In genomic region chr2:232633413-232634318, GRCh38 we compare ENCODE assay signal across 8 cellular contexts. TPM values are rescaled to one million over a fixed set of nuclear protein-coding genes. Genes with fewer than 3 reads are reported as not detected.
DNase-seq lines count a peak whose midpoint lies in the region; ATAC-seq and TF ChIP-seq lines count a peak whose summit lies in the region.

EFHD1 (plus strand) TSS chr2:232633604; CDS start chr2:232633705, 101 bp downstream.

- peak within 1 kb of the TSS; percentile 50 for H3K4me3 Mint-ChIP-seq in endodermal cell

- H2AK5ac ChIP-seq in mesenchymal stem cell (ENCODE audit: low read length, severe bottlenecking): no peak within 1 kb of the TSS

- no peaks in the 10 kb centered on the region for H3K36me3 ChIP-seq in endodermal cell (ENCODE audit: control insufficient read depth, insufficient read depth, low read length)
- H3K36me3 ChIP-seq in mesenchymal stem cell (ENCODE audit: control insufficient read depth in 1 of 2, insufficient read depth in 2 of 2, low read depth in 1 of 2, low read length in 2 of 2): no peaks in the 10 kb centered on the region

- DNase-seq in GM10248 (ENCODE audit: extremely low spot score) (peak; percentile 55), NCI-H2227 treated with DMSO at 0.1 percent for 48 hours (lab: John Stamatoyannopoulos, UW) (peak; percentile 77), endodermal cell (peak; percentile 94), mesenchymal stem cell (peak; percentile 65)
- DNase-seq in activated CD8-positive, alpha-beta memory T cell treated with anti-CD3 and anti-CD28 coated beads, Interleukin-2, amount 50 U/mL, for 24 hours (ENCODE audit: extremely low read depth): peak; percentile 12
- DNase-seq in stimulated activated CD4-positive, alpha-beta T cell treated with anti-CD3 and anti-CD28 coated beads, TNF-alpha, amount 100 ng/mL, for 4 hours (ENCODE audit: low read depth in 3 of 3): peak; percentile 4 to 45 (median 14)

- no peak within 1 kb of the TSS for H2BK12ac ChIP-seq in mesenchymal stem cell (ENCODE audit: low read length in 2 of 2)

- peaks cover 63% of the 10 kb centered on the region for H3K27me3 ChIP-seq in endodermal cell (ENCODE audit: control insufficient read depth, insufficient read depth, low read length, poor library complexity, severe bottlenecking)
- peaks cover 52 to 53% of the 10 kb centered on the region in 2 experiments for H3K27me3 ChIP-seq in mesenchymal stem cell (ENCODE audit: control insufficient read depth in 1 of 2, insufficient read depth in 1 of 2, low read length in 2 of 2)

- H4K8ac ChIP-seq in mesenchymal stem cell (ENCODE audit: low read length): no peak within 1 kb of the TSS

- H3K27ac Mint-ChIP-seq in endodermal cell: no peak within 1 kb of the TSS

- peak within 1 kb of the TSS; percentile 48 for H2BK15ac ChIP-seq in mesenchymal stem cell (ENCODE audit: low read depth, poor library complexity, severe bottlenecking)

- TF ChIP-seq CTCF in GM10248 (IDR thresholded peaks at IDR 0.05; ENCODE audit: control extremely low read depth, extremely low read depth, low read depth, missing control alignments) (no peak), endodermal cell (conservative IDR thresholded peaks at IDR 0.05) (no peak)

- H3K4me1 ChIP-seq in endodermal cell (ENCODE audit: control insufficient read depth, insufficient read depth, low read length): no peaks in the 10 kb centered on the region
- H3K4me1 ChIP-seq in mesenchymal stem cell (ENCODE audit: control insufficient read depth, insufficient read depth, low read depth, low read length): peaks cover 18% of the 10 kb centered on the region

- CTCF ChIA-PET in GM10248 (lab: Yijun Ruan, JAX): interaction anchor here (0.7 to 1.5 kb wide), 3 partner anchors 11 to 24 kb away, joined by 3 to 4 read pairs (median 4); no protein-coding TSS in a partner anchor

- H3K9ac ChIP-seq in endodermal cell (ENCODE audit: extremely low read depth, low read length, poor library complexity, severe bottlenecking) (peak within 1 kb of the TSS; percentile 6), mesenchymal stem cell (ENCODE audit: low read length) (peak within 1 kb of the TSS; percentile 66)

- H3K79me1 ChIP-seq in mesenchymal stem cell (replicated peaks; ENCODE audit: low read length, poor library complexity, severe bottlenecking): no peaks in the 10 kb centered on the region

- POLR2A ChIA-PET in GM10248 (lab: Yijun Ruan, JAX): no interaction called here

- H3K18ac ChIP-seq in mesenchymal stem cell (ENCODE audit: low read depth in 1 of 2, low read length in 2 of 2): peak within 1 kb of the TSS in 1 of 2 experiments; percentile 30

- no peak within 1 kb of the TSS for H4K91ac ChIP-seq in mesenchymal stem cell (ENCODE audit: low read length)

- peaks cover 83% of the 10 kb centered on the region for H3K27me3 Mint-ChIP-seq in endodermal cell (ENCODE audit: insufficient read depth)

- peaks cover 4% of the 10 kb centered on the region for H3K9me3 Mint-ChIP-seq in endodermal cell

- H3K23ac ChIP-seq in mesenchymal stem cell (ENCODE audit: low read length in 2 of 2): peak within 1 kb of the TSS in 1 of 2 experiments; percentile 68

- H3K4me2 ChIP-seq in mesenchymal stem cell (ENCODE audit: low read length, poor library complexity, severe bottlenecking): peak within 1 kb of the TSS; percentile 100

- H2AFZ ChIP-seq in mesenchymal stem cell (ENCODE audit: low read depth, low read length): peak within 1 kb of the TSS; percentile 62

- no peak within 1 kb of the TSS for H3K27ac ChIP-seq in endodermal cell (ENCODE audit: low read depth, low read length)
- H3K27ac ChIP-seq in mesenchymal stem cell (ENCODE audit: low read length, poor library complexity, severe bottlenecking): no peak within 1 kb of the TSS

- WGBS in endodermal cell (ENCODE audit: insufficient coverage in 1 of 2, insufficient read length in 1 of 2), 2 experiments: 0 to 1% methylated on average over 16 to 101 of the region's 101 CpGs
- WGBS in mesenchymal stem cell: 2% methylated on average over 64 of the region's 101 CpGs

- H2BK5ac ChIP-seq in mesenchymal stem cell (ENCODE audit: low read depth, low read length, poor library complexity, severe bottlenecking): no peak within 1 kb of the TSS

- ATAC-seq in GM21786 (IDR thresholded peaks at IDR 0.05; ENCODE audit: unreplicated experiment): no peak
- ATAC-seq in HG02623 (IDR thresholded peaks at IDR 0.05; ENCODE audit: unreplicated experiment): no peak

- H3K4ac ChIP-seq in mesenchymal stem cell (ENCODE audit: low read depth in 1 of 2, low read length in 2 of 2): no peak within 1 kb of the TSS

- H3K4me1 Mint-ChIP-seq in endodermal cell: peaks cover 1% of the 10 kb centered on the region

- H3K4me3 ChIP-seq in endodermal cell (ENCODE audit: low read length) (peak within 1 kb of the TSS; percentile 77), mesenchymal stem cell (ENCODE audit: insufficient read depth in 1 of 2, low read depth in 1 of 2, low read length in 2 of 2) (peak within 1 kb of the TSS; percentile 70 to 72)

- no peak within 1 kb of the TSS for H3K14ac ChIP-seq in mesenchymal stem cell (ENCODE audit: low read length in 2 of 2)

- H3K9me3 ChIP-seq in endodermal cell (ENCODE audit: control insufficient read depth, low read length) (no peaks in the 10 kb centered on the region), mesenchymal stem cell (ENCODE audit: control insufficient read depth, low read length) (no peaks in the 10 kb centered on the region)

- no peaks in the 10 kb centered on the region for H3K36me3 Mint-ChIP-seq in endodermal cell (ENCODE audit: low read depth)

- H2BK120ac ChIP-seq in mesenchymal stem cell (ENCODE audit: low read depth, low read length): peak within 1 kb of the TSS; percentile 49

RNA-seq across cellular contexts. Expression of gene EFHD1, which starts in this region (rescaled TPM):
- 10 to 100 TPM in 1 of 2 donors, 1 to 10 TPM in 1; 6.8 to 12.5 TPM for total RNA-seq in endodermal cell
- polyA plus RNA-seq in endodermal cell (2013, experiment 1 of 2): 28.4 TPM
- polyA plus RNA-seq in endodermal cell (2013, experiment 2 of 2): 25.9 TPM
- 0.76 TPM for polyA plus RNA-seq in mesenchymal stem cell (2013, experiment 1 of 2)
- polyA plus RNA-seq in mesenchymal stem cell (2013, experiment 2 of 2): 0.59 TPM

Comparison
In these comparisons a context has a peak if more than half of its experiments do, and no peak if none do; other contexts are left out.
1. DNase-seq: peak in every context shown above with its lines; median percentile 94 in endodermal cell; 77 in NCI-H2227 treated with DMSO at 0.1 percent for 48 hours; 65 in mesenchymal stem cell; 55 in GM10248; 14 in stimulated activated CD4-positive, alpha-beta T cell treated with anti-CD3 and anti-CD28 coated beads, TNF-alpha, amount 100 ng/mL, for 4 hours; 12 in activated CD8-positive, alpha-beta memory T cell treated with anti-CD3 and anti-CD28 coated beads, Interleukin-2, amount 50 U/mL, for 24 hours.